Comparison of ENCODE assay signal across 8 cellular contexts in genomic region chr16:81645303-81645702, GRCh38.
DNase-seq lines count a peak whose midpoint lies in the region; ATAC-seq and TF ChIP-seq lines count a peak whose summit lies in the region.

No MANE protein-coding gene starts in this region.

- H2BK20ac ChIP-seq in H9 (ENCODE audit: low read depth, low read length, poor library complexity, severe bottlenecking): no peak overlapping the region

- no peaks in the 10 kb centered on the region for H3K27me3 ChIP-seq in H9 (ENCODE audit: insufficient read depth, low read length)
- H3K27me3 ChIP-seq in gastroesophageal sphincter: no peaks in the 10 kb centered on the region

- H3K56ac ChIP-seq in H9 (ENCODE audit: insufficient read length, low read depth, low read length): no peak overlapping the region

- CTCF ChIA-PET in RWPE1 (lab: Yijun Ruan, JAX): interaction anchor here (0.7 kb wide), 1 partner anchor 105 kb away, joined by 3 read pairs; no protein-coding TSS in a partner anchor
- CTCF ChIA-PET in activated CD8-positive, alpha-beta T cell treated with anti-CD3 and anti-CD28 coated beads for 36 hours (lab: Charles Lee): no interaction called here

- no peak overlapping the region for H3K4ac ChIP-seq in H9 (ENCODE audit: low read depth, low read length)

- no CpG with 5 or more reads among the region's 19 CpGs for WGBS in H9 (ENCODE audit: extremely low coverage, insufficient read length, low lambda C conversion rate)
- 50% methylated on average over 2 of the region's 19 CpGs; no CpG with 5 or more reads in 1 of the 2 donors for WGBS in gastroesophageal sphincter (ENCODE audit: low coverage in 1 of 2), 2 donors

- no peak overlapping the region for H4K91ac ChIP-seq in H9 (ENCODE audit: insufficient read length, low read depth, low read length)

- 0 out of 2 replicates have a peak overlapping the region, but pooled peaks have one; percentile 1 for H3K14ac ChIP-seq in H9 (ENCODE audit: insufficient read depth, low read length)

- H3K9me3 ChIP-seq in H9 (ENCODE audit: control insufficient read depth, low read depth, low read length): no peaks in the 10 kb centered on the region
- no peaks in the 10 kb centered on the region for H3K9me3 ChIP-seq in gastroesophageal sphincter

- no peak overlapping the region for H3K4me3 Mint-ChIP-seq in H9
- H3K4me3 Mint-ChIP-seq in activated CD8-positive, alpha-beta T cell treated with anti-CD3 and anti-CD28 coated beads for 36 hours: no peak overlapping the region

- H2BK15ac ChIP-seq in H9 (ENCODE audit: low read depth, low read length): no peak overlapping the region

- H2BK120ac ChIP-seq in H9 (ENCODE audit: low read depth, low read length, poor library complexity, severe bottlenecking): no peak overlapping the region

- H3K79me2 ChIP-seq in H9 (ENCODE audit: insufficient read depth, low read length): no peaks in the 10 kb centered on the region

- peaks cover 3% of the 10 kb centered on the region for H3K23me2 ChIP-seq in H9 (ENCODE audit: insufficient read length, low read depth, low read length, poor library complexity, severe bottlenecking)

- peak; percentile 51 for DNase-seq in H9
- DNase-seq in RWPE1 (ENCODE audit: low spot score): peak; percentile 60
- DNase-seq in retinal pigment epithelial cell (ENCODE audit: low read depth): peak; percentile 86
- DNase-seq in ureter (ENCODE audit: low spot score): no peak
- DNase-seq in activated CD8-positive, alpha-beta T cell treated with anti-CD3 and anti-CD28 coated beads for 36 hours: no peak

- H3K23ac ChIP-seq in H9 (ENCODE audit: insufficient read length, low read depth, low read length): no peak overlapping the region

- H2AK5ac ChIP-seq in H9 (ENCODE audit: insufficient read length, low read length): no peak overlapping the region

- no peak overlapping the region for H3K18ac ChIP-seq in H9 (ENCODE audit: insufficient read length, low read depth, low read length)

- ATAC-seq in gastroesophageal sphincter: peak; percentile 89
- no peak for ATAC-seq in GM18498 (IDR thresholded peaks at IDR 0.05; ENCODE audit: unreplicated experiment)
- no peak for ATAC-seq in GM21360 (IDR thresholded peaks at IDR 0.05; ENCODE audit: unreplicated experiment)
- ATAC-seq in activated CD8-positive, alpha-beta T cell treated with anti-CD3 and anti-CD28 coated beads for 36 hours: no peak

- no peak overlapping the region for H4K5ac ChIP-seq in H9 (ENCODE audit: insufficient read length, low read depth, low read length)

- POLR2A ChIA-PET in RWPE1 (lab: Yijun Ruan, JAX; ENCODE audit: low non-redundant PET): no interaction called here
- POLR2A ChIA-PET in activated CD8-positive, alpha-beta T cell treated with anti-CD3 and anti-CD28 coated beads for 36 hours (lab: Charles Lee): no interaction called here

- H3K27ac Mint-ChIP-seq in H9: no peak overlapping the region
- H3K27ac Mint-ChIP-seq in activated CD8-positive, alpha-beta T cell treated with anti-CD3 and anti-CD28 coated beads for 36 hours: no peak overlapping the region

- no peak overlapping the region for H3K4me2 ChIP-seq in H9 (ENCODE audit: insufficient read depth, insufficient read length, low read length)

- no peak for TF ChIP-seq POLR2A in gastroesophageal sphincter (IDR thresholded peaks at IDR 0.05)

- H4K20me1 ChIP-seq in H9 (ENCODE audit: control insufficient read depth, insufficient read depth, insufficient read length): peaks cover 4% of the 10 kb centered on the region

- TF ChIP-seq CTCF in H9 (conservative IDR thresholded peaks at IDR 0.05): no peak
- no peak for TF ChIP-seq CTCF in RWPE1 (conservative IDR thresholded peaks at IDR 0.05; ENCODE audit: low read depth)
- TF ChIP-seq CTCF in gastroesophageal sphincter (IDR thresholded peaks at IDR 0.05): peak in 1 of 4 experiments; percentile 8
- no peak for TF ChIP-seq CTCF in retinal pigment epithelial cell (conservative IDR thresholded peaks at IDR 0.05; ENCODE audit: low read depth, low read length)
- TF ChIP-seq CTCF in activated CD8-positive, alpha-beta T cell treated with anti-CD3 and anti-CD28 coated beads for 36 hours (IDR thresholded peaks at IDR 0.05): no peak

- TF ChIP-seq EP300 in gastroesophageal sphincter (IDR thresholded peaks at IDR 0.05): no peak

- no peak overlapping the region for H2BK5ac ChIP-seq in H9 (ENCODE audit: insufficient read length, low read length)

- no peaks in the 10 kb centered on the region for H3K9me3 Mint-ChIP-seq in H9
- H3K9me3 Mint-ChIP-seq in activated CD8-positive, alpha-beta T cell treated with anti-CD3 and anti-CD28 coated beads for 36 hours: no peaks in the 10 kb centered on the region

- H3T11ph ChIP-seq in H9 (ENCODE audit: low read length): no peak overlapping the region

- no peaks in the 10 kb centered on the region for H3K27me3 Mint-ChIP-seq in H9 (ENCODE audit: low read depth)
- H3K27me3 Mint-ChIP-seq in activated CD8-positive, alpha-beta T cell treated with anti-CD3 and anti-CD28 coated beads for 36 hours: no peaks in the 10 kb centered on the region

- no peaks in the 10 kb centered on the region for H3K79me1 ChIP-seq in H9 (ENCODE audit: insufficient read depth, low read depth, low read length, poor library complexity, severe bottlenecking)

- intact Hi-C loops in activated CD8-positive, alpha-beta T cell treated with anti-CD3 and anti-CD28 coated beads for 36 hours (cut with micrococcal nuclease): no loop called here

- H4K8ac ChIP-seq in H9 (replicated peaks; ENCODE audit: insufficient read length, low read depth, low read length): no peak overlapping the region

- peaks cover 25 to 44% of the 10 kb centered on the region in 2 experiments for H3K4me1 Mint-ChIP-seq in H9
- H3K4me1 Mint-ChIP-seq in activated CD8-positive, alpha-beta T cell treated with anti-CD3 and anti-CD28 coated beads for 36 hours (ENCODE audit: low read depth): peaks cover 13% of the 10 kb centered on the region

- H3K4me1 ChIP-seq in H9 (ENCODE audit: insufficient read depth, low read length) (peaks cover 4% of the 10 kb centered on the region; the same call in 1 of the 2 replicates), gastroesophageal sphincter (peaks cover 0 to 26% (median 10%) of the 10 kb centered on the region in 3 donors)

- H3K9ac ChIP-seq in H9 (ENCODE audit: extremely low read depth, insufficient read length, low read length): no peak overlapping the region

- H3K4me3 ChIP-seq in gastroesophageal sphincter (peak overlapping the region in 1 of 2 donors; percentile 12), retinal pigment epithelial cell (ENCODE audit: low read length) (no peak overlapping the region)

- peaks cover 0 to 1% (median 0%) of the 10 kb centered on the region in 3 experiments; a peak in 2 of 7 replicates for H3K36me3 Mint-ChIP-seq in H9 (ENCODE audit: insufficient read depth in 1 of 3, low read depth in 3 of 3)
- peaks cover 2% of the 10 kb centered on the region for H3K36me3 Mint-ChIP-seq in activated CD8-positive, alpha-beta T cell treated with anti-CD3 and anti-CD28 coated beads for 36 hours (ENCODE audit: low read depth)

- H3K27ac ChIP-seq in H9 (ENCODE audit: insufficient read length, low read depth, low read length) (no peak overlapping the region), RWPE1 (peak overlapping the region; percentile 63), gastroesophageal sphincter (peak overlapping the region in 3 of 4 donors; percentile 71 to 76 (median 73))

- H2BK12ac ChIP-seq in H9 (ENCODE audit: insufficient read length, low read depth, low read length): no peak overlapping the region

- no peaks in the 10 kb centered on the region for H3K36me3 ChIP-seq in gastroesophageal sphincter

- no peak overlapping the region for H2AFZ ChIP-seq in H9 (ENCODE audit: low read length)

Comparison
In these comparisons a context has a peak if more than half of its experiments do, and no peak if none do; other contexts are left out.
1. DNase-seq: peak in H9 (single experiment), RWPE1 (single experiment) and retinal pigment epithelial cell (single experiment); none in ureter (single experiment) and activated CD8-positive, alpha-beta T cell treated with anti-CD3 and anti-CD28 coated beads for 36 hours (single experiment).